ENCODE assay signal across 1 cellular context in the genomic region with DNA sequence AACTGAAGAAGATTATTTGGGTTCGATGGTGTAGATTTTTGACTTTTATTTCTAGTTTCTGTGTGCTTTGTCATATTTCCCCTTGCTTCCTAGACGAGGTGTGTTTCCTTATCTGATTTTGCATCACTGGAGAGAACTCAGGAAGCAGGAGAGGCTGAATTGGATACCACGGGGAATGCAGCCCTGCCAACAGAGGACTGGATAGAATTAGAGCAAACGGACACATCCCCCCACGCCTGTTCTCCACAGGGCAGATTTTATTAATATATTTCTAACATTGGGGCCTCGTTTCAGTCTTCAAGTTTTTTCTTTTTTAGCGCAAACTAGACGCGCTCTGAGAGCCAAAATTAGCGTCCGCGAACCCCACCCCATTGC.
TF ChIP-seq lines count a peak whose summit lies in the region.

No MANE protein-coding gene starts in this region.

TF ChIP-seq in IMR-90, 13 proteins besides CTCF, POLR2A, EP300 and RAD21 (continued from another document):
- no peak for TF ChIP-seq CEBPB (IDR thresholded peaks at IDR 0.05; ENCODE audit: low read depth, low read length)
- TF ChIP-seq, protein P1, sequence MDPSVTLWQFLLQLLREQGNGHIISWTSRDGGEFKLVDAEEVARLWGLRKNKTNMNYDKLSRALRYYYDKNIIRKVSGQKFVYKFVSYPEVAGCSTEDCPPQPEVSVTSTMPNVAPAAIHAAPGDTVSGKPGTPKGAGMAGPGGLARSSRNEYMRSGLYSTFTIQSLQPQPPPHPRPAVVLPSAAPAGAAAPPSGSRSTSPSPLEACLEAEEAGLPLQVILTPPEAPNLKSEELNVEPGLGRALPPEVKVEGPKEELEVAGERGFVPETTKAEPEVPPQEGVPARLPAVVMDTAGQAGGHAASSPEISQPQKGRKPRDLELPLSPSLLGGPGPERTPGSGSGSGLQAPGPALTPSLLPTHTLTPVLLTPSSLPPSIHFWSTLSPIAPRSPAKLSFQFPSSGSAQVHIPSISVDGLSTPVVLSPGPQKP (IDR thresholded peaks at IDR 0.05; ENCODE audit: borderline replicate concordance, low read depth, low read length): no peak
- TF ChIP-seq, protein P2, sequence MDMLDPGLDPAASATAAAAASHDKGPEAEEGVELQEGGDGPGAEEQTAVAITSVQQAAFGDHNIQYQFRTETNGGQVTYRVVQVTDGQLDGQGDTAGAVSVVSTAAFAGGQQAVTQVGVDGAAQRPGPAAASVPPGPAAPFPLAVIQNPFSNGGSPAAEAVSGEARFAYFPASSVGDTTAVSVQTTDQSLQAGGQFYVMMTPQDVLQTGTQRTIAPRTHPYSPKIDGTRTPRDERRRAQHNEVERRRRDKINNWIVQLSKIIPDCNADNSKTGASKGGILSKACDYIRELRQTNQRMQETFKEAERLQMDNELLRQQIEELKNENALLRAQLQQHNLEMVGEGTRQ (IDR thresholded peaks at IDR 0.05; ENCODE audit: low read depth, low read length): no peak
- no peak for TF ChIP-seq RCOR1 (IDR thresholded peaks at IDR 0.05; ENCODE audit: insufficient replicate concordance, low read length)
- no peak for TF ChIP-seq CHD1 (IDR thresholded peaks at IDR 0.05; ENCODE audit: low read depth, low read length)
- TF ChIP-seq RFX5 (IDR thresholded peaks at IDR 0.05; ENCODE audit: low read depth, low read length): no peak
